22 cellular contexts compared by ENCODE assay signal in genomic region chr22:20056696-20057386, GRCh38.
"Had no signal": no experiment of that assay in that cellular context is flagged by ENCODE, and none has a peak within 500 bp of the region (broad histone marks: within the 10 kb centered on the region; RNA-seq: fewer than 3 reads in every experiment).

No MANE protein-coding gene starts in this region.

- H3K4me3 ChIP-seq: dorsolateral prefrontal cortex, heart right ventricle, left ventricle myocardium inferior, lower lobe of right lung, spleen, suprapubic skin, thyroid gland, uterus had no signal

- ATAC-seq: heart right ventricle; left cardiac atrium; lower lobe of right lung; natural killer cell treated with Interleukin-12 subunit alpha and Interleukin-12 subunit beta and Interleukin-15 and Interleukin-18, amount 100 ng/mL, for 72 hours; stimulated activated naive B cell treated with anti-CD40 and anti-IgM and Interleukin-4, amounts not matched to agents 10 μg/mL and 1 μg/mL and 100 μg/mL, for 72 hours had no signal

- H3K27ac Mint-ChIP-seq: memory B cell; mesothelial cell of epicardium; natural killer cell treated with Interleukin-12 subunit alpha and Interleukin-12 subunit beta and Interleukin-15 and Interleukin-18, amount 100 ng/mL, for 72 hours; stimulated activated naive B cell treated with anti-CD40 and anti-IgM and Interleukin-4, amounts not matched to agents 10 μg/mL and 1 μg/mL and 100 μg/mL, for 72 hours; type B pancreatic cell had no signal

- H3K4me1 ChIP-seq: lower lobe of right lung, thyroid gland, uterus had no signal

- H3K27ac ChIP-seq: dorsolateral prefrontal cortex, heart right ventricle, left ventricle myocardium inferior, lower lobe of right lung, spleen, suprapubic skin, thyroid gland, uterus had no signal

- FAIRE-seq: kidney had no signal

- H3K9me3 ChIP-seq: heart right ventricle, left ventricle myocardium inferior, lower lobe of right lung, spleen, suprapubic skin, thyroid gland, uterus had no signal

- H3K36me3 ChIP-seq: uterus had no signal

- H3K27me3 Mint-ChIP-seq: memory B cell; natural killer cell treated with Interleukin-12 subunit alpha and Interleukin-12 subunit beta and Interleukin-15 and Interleukin-18, amount 100 ng/mL, for 72 hours; stimulated activated naive B cell treated with anti-CD40 and anti-IgM and Interleukin-4, amounts not matched to agents 10 μg/mL and 1 μg/mL and 100 μg/mL, for 72 hours; type B pancreatic cell had no signal

- H3K36me3 Mint-ChIP-seq: natural killer cell treated with Interleukin-12 subunit alpha and Interleukin-12 subunit beta and Interleukin-15 and Interleukin-18, amount 100 ng/mL, for 72 hours; type B pancreatic cell had no signal

- H3K4me3 Mint-ChIP-seq: memory B cell; mesothelial cell of epicardium; natural killer cell treated with Interleukin-12 subunit alpha and Interleukin-12 subunit beta and Interleukin-15 and Interleukin-18, amount 100 ng/mL, for 72 hours; stimulated activated naive B cell treated with anti-CD40 and anti-IgM and Interleukin-4, amounts not matched to agents 10 μg/mL and 1 μg/mL and 100 μg/mL, for 72 hours; type B pancreatic cell had no signal

- H3K9me3 Mint-ChIP-seq: immature natural killer cell; memory B cell; mesothelial cell of epicardium; natural killer cell treated with Interleukin-12 subunit alpha and Interleukin-12 subunit beta and Interleukin-15 and Interleukin-18, amount 100 ng/mL, for 72 hours; stimulated activated naive B cell treated with anti-CD40 and anti-IgM and Interleukin-4, amounts not matched to agents 10 μg/mL and 1 μg/mL and 100 μg/mL, for 72 hours; type B pancreatic cell had no signal

- DNase-seq: cortex of kidney; dorsolateral prefrontal cortex; effector CD8-positive, alpha-beta T cell; foreskin melanocyte; heart right ventricle; immature natural killer cell; kidney; left cardiac atrium; left ventricle myocardium inferior; lower lobe of right lung; spleen; stimulated activated CD4-positive, alpha-beta T cell treated with anti-CD3 and anti-CD28 coated beads, Interleukin-15, amount 100 ng/mL, for 24 hours; stimulated activated CD4-positive, alpha-beta T cell treated with anti-CD3 and anti-CD28 coated beads, Interleukin-1b, Interleukin-23, amount 100 ng/mL, for 48 hours; stimulated activated CD4-positive, alpha-beta T cell treated with anti-CD3 and anti-CD28 coated beads, Interleukin-4, amount 100 ng/mL, for 24 hours; stimulated activated naive B cell treated with anti-CD40 and anti-IgM and Interleukin-4, amounts not matched to agents 10 μg/mL and 1 μg/mL and 100 μg/mL, for 72 hours; thyroid gland; uterus had no signal

- H3K27me3 ChIP-seq: dorsolateral prefrontal cortex, heart right ventricle, spleen, suprapubic skin, thyroid gland, uterus had no signal
